In the genomic region with DNA sequence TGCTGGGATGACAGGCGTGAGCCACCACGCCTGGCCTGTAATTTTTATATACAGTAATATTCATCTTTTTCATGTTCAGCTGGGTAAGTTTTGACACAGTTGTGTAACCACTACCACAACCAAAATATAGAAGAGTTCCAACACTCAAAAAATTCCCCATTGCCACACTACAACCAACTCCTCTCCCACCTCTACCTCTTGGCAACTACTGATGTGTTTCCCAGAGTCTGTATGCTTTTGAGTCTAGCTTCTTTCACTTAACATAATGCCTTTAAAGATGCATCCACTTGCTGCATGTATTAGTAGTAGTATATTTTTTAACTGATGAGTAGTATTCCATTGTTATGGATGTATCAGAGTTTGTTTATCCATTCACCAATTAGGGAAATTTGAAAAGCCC, we compare ENCODE assay signal across 10 cellular contexts.
DNase-seq lines count a peak whose midpoint lies in the region; ATAC-seq and TF ChIP-seq lines count a peak whose summit lies in the region.
"Had no signal": no experiment of that assay in that cellular context is flagged by ENCODE, and none has a peak within 500 bp of the region (broad histone marks: within the 10 kb centered on the region; RNA-seq: fewer than 3 reads in every experiment).

No MANE protein-coding gene starts in this region.

- in situ Hi-C loops in gastrocnemius medialis (cut with MboI; ENCODE audit: low sequenced_read_pairs in 4 of 4), result no loop called here

- ATAC-seq in GM18519 (IDR thresholded peaks at IDR 0.05; ENCODE audit: low FRiP score, unreplicated experiment) (peak; percentile 28), GM21360 (IDR thresholded peaks at IDR 0.05; ENCODE audit: unreplicated experiment) (peak; percentile 16), HG03097 (IDR thresholded peaks at IDR 0.05; ENCODE audit: low FRiP score, unreplicated experiment) (peak; percentile 50), esophagus mucosa (no peak), gastrocnemius medialis (no peak)
- ATAC-seq in activated naive CD4-positive, alpha-beta T cell treated with anti-CD3 and anti-CD28 coated beads, Interleukin-2, amount 50 U/mL, for 72 hours, result peak; percentile 69 to 77
- ATAC-seq: mucosa of descending colon had no signal

- peaks cover 0 to 5% of the 10 kb centered on the region in 2 donors for H3K36me3 Mint-ChIP-seq in activated naive CD4-positive, alpha-beta T cell treated with anti-CD3 and anti-CD28 coated beads, Interleukin-2, amount 50 U/mL, for 72 hours

- H3K36me3 ChIP-seq in gastrocnemius medialis, result no peaks in the 10 kb centered on the region

- no peak for TF ChIP-seq CTCF in dorsolateral prefrontal cortex (IDR thresholded peaks at IDR 0.05 in 54 of 56, conservative IDR thresholded peaks at IDR 0.05 in 2 of 56; ENCODE audit: low read depth in 1 of 56, partially characterized antibody in 56 of 56)
- no peak for TF ChIP-seq CTCF in gastrocnemius medialis (IDR thresholded peaks at IDR 0.05 in 4 of 5, conservative IDR thresholded peaks at IDR 0.05 in 1 of 5)

- H3K9me3 ChIP-seq in gastrocnemius medialis, result no peaks in the 10 kb centered on the region
- H3K9me3 ChIP-seq: mucosa of descending colon had no signal

- H3K27ac ChIP-seq in dorsolateral prefrontal cortex, result peak overlapping the region in 9 of 59 donors; percentile 12 to 51 (median 30)
- no peak overlapping the region for H3K27ac ChIP-seq in gastrocnemius medialis

- H3K27ac Mint-ChIP-seq in activated naive CD4-positive, alpha-beta T cell treated with anti-CD3 and anti-CD28 coated beads, Interleukin-2, amount 50 U/mL, for 72 hours, result peak overlapping the region in 1 of 2 donors; percentile 83

- H3K4me3 ChIP-seq in dorsolateral prefrontal cortex (no peak overlapping the region), gastrocnemius medialis (no peak overlapping the region)
- H3K4me3 ChIP-seq: mucosa of descending colon had no signal

- peaks cover 14 to 18% of the 10 kb centered on the region in 2 donors for H3K4me1 ChIP-seq in gastrocnemius medialis

- H3K27me3 ChIP-seq in dorsolateral prefrontal cortex (no peaks in the 10 kb centered on the region), gastrocnemius medialis (no peaks in the 10 kb centered on the region)

- intact Hi-C loops in dorsolateral prefrontal cortex (cut with DNase I), result no loop called here
- intact Hi-C loops in gastrocnemius medialis (cut with DNase I; ENCODE audit: low total_unique reads), result loop anchor here (5.0 kb wide), 1 partner anchor 61 kb away; no protein-coding TSS in a partner anchor

- TF ChIP-seq POLR2A in gastrocnemius medialis (IDR thresholded peaks at IDR 0.05), result no peak

- DNase-seq in activated naive CD4-positive, alpha-beta T cell treated with anti-CD3 and anti-CD28 coated beads, Interleukin-2, amount 50 U/mL, for 72 hours (ENCODE audit: low spot score in 2 of 2), result no peak
- no peak for DNase-seq in dorsolateral prefrontal cortex
- DNase-seq in NCI-H524 treated with DMSO at 0.1 percent for 48 hours (lab: John Stamatoyannopoulos, UW), result no peak
- no peak for DNase-seq in gastrocnemius medialis
- DNase-seq: foreskin fibroblast, mucosa of descending colon had no signal

- no peaks in the 10 kb centered on the region for H3K9me3 Mint-ChIP-seq in activated naive CD4-positive, alpha-beta T cell treated with anti-CD3 and anti-CD28 coated beads, Interleukin-2, amount 50 U/mL, for 72 hours

Comparison
In these comparisons a context has a peak if more than half of its experiments do, and no peak if none do; other contexts are left out.
1. ATAC-seq: peak in GM18519 (single experiment), GM21360 (single experiment), HG03097 (single experiment) and activated naive CD4-positive, alpha-beta T cell treated with anti-CD3 and anti-CD28 coated beads, Interleukin-2, amount 50 U/mL, for 72 hours (2 of 2); none in esophagus mucosa (single experiment) and gastrocnemius medialis (0 of 2).